29 cellular contexts compared by ENCODE assay signal in genomic region chr3:11269007-11269406, GRCh38.
"Had no signal": no experiment of that assay in that cellular context is flagged by ENCODE, and none has a peak within 500 bp of the region (broad histone marks: within the 10 kb centered on the region; RNA-seq: fewer than 3 reads in every experiment).

No MANE protein-coding gene starts in this region.

- H3K9me3 Mint-ChIP-seq: effector memory CD8-positive, alpha-beta T cell; endodermal cell had no signal

- H3K4me3 ChIP-seq: colonic mucosa, coronary artery, dorsolateral prefrontal cortex, esophagus muscularis mucosa, esophagus squamous epithelium, gastrocnemius medialis, gastroesophageal sphincter, heart left ventricle, heart right ventricle had no signal

- H3K27ac ChIP-seq: colonic mucosa, coronary artery, dorsolateral prefrontal cortex, epithelial cell of prostate, esophagus muscularis mucosa, esophagus squamous epithelium, foreskin keratinocyte, gastrocnemius medialis, gastroesophageal sphincter, heart left ventricle, heart right ventricle had no signal

- H3K4me3 Mint-ChIP-seq: dendritic cell treated with granulocyte-macrophage colony-stimulating factor and Interleukin-4, amounts not matched to agents 40 ng/mL and 50 ng/mL, for 4 days; effector memory CD8-positive, alpha-beta T cell; endodermal cell had no signal

- H3K27ac Mint-ChIP-seq: dendritic cell treated with granulocyte-macrophage colony-stimulating factor and Interleukin-4, amounts not matched to agents 40 ng/mL and 50 ng/mL, for 4 days; effector memory CD8-positive, alpha-beta T cell; endodermal cell had no signal

- H3K36me3 ChIP-seq: colonic mucosa, esophagus muscularis mucosa, esophagus squamous epithelium, gastrocnemius medialis, gastroesophageal sphincter, heart left ventricle, heart right ventricle had no signal

- DNase-seq: colonic mucosa; cortex of kidney; dermis blood vessel endothelial cell; dorsolateral prefrontal cortex; effector CD4-positive, alpha-beta T cell; effector CD8-positive, alpha-beta T cell; effector memory CD4-positive, alpha-beta T cell; effector memory CD8-positive, alpha-beta T cell; endodermal cell; erythroblast; esophagus squamous epithelium; foreskin fibroblast; foreskin keratinocyte; foreskin melanocyte; gastrocnemius medialis; glutamatergic neuron; head of caudate nucleus; heart left ventricle; heart right ventricle had no signal

- H3K9me3 ChIP-seq: colonic mucosa, esophagus muscularis mucosa, esophagus squamous epithelium, gastrocnemius medialis, gastroesophageal sphincter, heart left ventricle, heart right ventricle had no signal

- H3K27me3 ChIP-seq: colonic mucosa, dorsolateral prefrontal cortex, esophagus muscularis mucosa, esophagus squamous epithelium, foreskin keratinocyte had no signal

- FAIRE-seq: colon, endometrium, endothelial cell of umbilical vein, frontal cortex had no signal

- ATAC-seq: effector memory CD8-positive, alpha-beta T cell; esophagus mucosa; foreskin keratinocyte; gastrocnemius medialis; gastroesophageal sphincter; heart left ventricle; heart right ventricle had no signal

- H3K27me3 Mint-ChIP-seq: dendritic cell treated with granulocyte-macrophage colony-stimulating factor and Interleukin-4, amounts not matched to agents 40 ng/mL and 50 ng/mL, for 4 days had no signal
